Comparison of ENCODE assay signal across 30 cellular contexts in the genomic region with DNA sequence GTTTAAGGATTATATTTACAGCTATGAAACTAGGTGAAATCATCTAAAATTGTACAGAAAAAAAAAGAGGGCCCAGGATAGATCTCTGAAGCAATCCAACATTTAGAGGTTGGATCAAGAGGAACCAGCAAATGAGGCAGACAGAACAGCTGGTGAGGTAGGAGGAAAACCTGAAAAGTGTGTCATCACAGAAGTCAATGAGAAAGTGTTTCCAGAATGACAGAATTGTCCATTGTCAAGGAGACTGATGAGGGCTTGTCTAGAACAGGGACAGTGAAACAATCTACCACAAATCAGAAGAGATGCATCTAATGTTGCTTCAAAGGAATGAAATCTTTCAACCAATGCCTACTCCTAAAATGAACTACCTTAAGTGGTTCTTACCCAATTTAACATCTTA. TPM values are rescaled to one million over a fixed set of nuclear protein-coding genes. Genes with fewer than 3 reads are reported as not detected.
"Had no signal": no experiment of that assay in that cellular context is flagged by ENCODE, and none has a peak within 500 bp of the region (broad histone marks: within the 10 kb centered on the region; RNA-seq: fewer than 3 reads in every experiment).

No MANE protein-coding gene starts in this region.

- H3K27ac Mint-ChIP-seq: natural killer cell; nephron; neural progenitor cell; progenitor cell of endocrine pancreas; stimulated activated effector memory CD8-positive, alpha-beta T cell treated with anti-CD3 and anti-CD28 coated beads, Interleukin-12 subunit alpha, Interleukin-12 subunit beta, amount 100 ng/mL, for 72 hours; stimulated activated naive B cell treated with anti-CD40 and anti-IgM and Interleukin-4, amounts not matched to agents 10 μg/mL and 1 μg/mL and 100 μg/mL, for 72 hours; stimulated activated naive CD8-positive, alpha-beta T cell treated with anti-CD3 and anti-CD28 coated beads, Interleukin-15, Interleukin-2, amounts not matched to agents 100 ng/mL and 50 ng/mL, for 24 hours had no signal

- H3K4me3 Mint-ChIP-seq: natural killer cell; nephron; neural progenitor cell; stimulated activated effector memory CD8-positive, alpha-beta T cell treated with anti-CD3 and anti-CD28 coated beads, Interleukin-12 subunit alpha, Interleukin-12 subunit beta, amount 100 ng/mL, for 72 hours; stimulated activated naive B cell treated with anti-CD40 and anti-IgM and Interleukin-4, amounts not matched to agents 10 μg/mL and 1 μg/mL and 100 μg/mL, for 72 hours; stimulated activated naive CD8-positive, alpha-beta T cell treated with anti-CD3 and anti-CD28 coated beads, Interleukin-15, Interleukin-2, amounts not matched to agents 100 ng/mL and 50 ng/mL, for 24 hours had no signal

- H3K27ac ChIP-seq: neural progenitor cell, ovary, parathyroid adenoma, psoas muscle, right lobe of liver, sigmoid colon, stomach, suprapubic skin, testis, tibial artery, transverse colon, upper lobe of left lung, vagina had no signal

- H3K9me3 ChIP-seq: ovary, psoas muscle, right lobe of liver, sigmoid colon, stomach, suprapubic skin, testis, tibial artery, transverse colon, upper lobe of left lung, vagina had no signal

- H3K4me3 ChIP-seq: neural progenitor cell, ovary, psoas muscle, right lobe of liver, sigmoid colon, stomach, suprapubic skin, testis, tibial artery, transverse colon, upper lobe of left lung, vagina had no signal

- H3K4me2 ChIP-seq: neural progenitor cell had no signal

- H3K4me1 ChIP-seq: parathyroid adenoma, psoas muscle, right lobe of liver, sigmoid colon, suprapubic skin, tibial artery, transverse colon, upper lobe of left lung, vagina had no signal

- ATAC-seq: natural killer cell; psoas muscle; right cardiac atrium; right lobe of liver; stimulated activated effector memory CD8-positive, alpha-beta T cell treated with anti-CD3 and anti-CD28 coated beads, Interleukin-12 subunit alpha, Interleukin-12 subunit beta, amount 100 ng/mL, for 72 hours; stimulated activated naive B cell treated with anti-CD40 and anti-IgM and Interleukin-4, amounts not matched to agents 10 μg/mL and 1 μg/mL and 100 μg/mL, for 72 hours had no signal

- H3K36me3 ChIP-seq: neural progenitor cell, ovary, sigmoid colon, suprapubic skin, tibial artery, transverse colon, upper lobe of left lung, vagina had no signal

- H3K9me3 Mint-ChIP-seq: natural killer cell; nephron; neural progenitor cell; stimulated activated effector memory CD8-positive, alpha-beta T cell treated with anti-CD3 and anti-CD28 coated beads, Interleukin-12 subunit alpha, Interleukin-12 subunit beta, amount 100 ng/mL, for 72 hours; stimulated activated naive B cell treated with anti-CD40 and anti-IgM and Interleukin-4, amounts not matched to agents 10 μg/mL and 1 μg/mL and 100 μg/mL, for 72 hours; stimulated activated naive CD8-positive, alpha-beta T cell treated with anti-CD3 and anti-CD28 coated beads, Interleukin-15, Interleukin-2, amounts not matched to agents 100 ng/mL and 50 ng/mL, for 24 hours had no signal

- H3K27me3 Mint-ChIP-seq: progenitor cell of endocrine pancreas; stimulated activated naive B cell treated with anti-CD40 and anti-IgM and Interleukin-4, amounts not matched to agents 10 μg/mL and 1 μg/mL and 100 μg/mL, for 72 hours; stimulated activated naive CD8-positive, alpha-beta T cell treated with anti-CD3 and anti-CD28 coated beads, Interleukin-15, Interleukin-2, amounts not matched to agents 100 ng/mL and 50 ng/mL, for 24 hours had no signal

- H3K79me2 ChIP-seq: parathyroid adenoma had no signal

- H3K4me1 Mint-ChIP-seq: stimulated activated effector memory CD8-positive, alpha-beta T cell treated with anti-CD3 and anti-CD28 coated beads, Interleukin-12 subunit alpha, Interleukin-12 subunit beta, amount 100 ng/mL, for 72 hours; stimulated activated naive B cell treated with anti-CD40 and anti-IgM and Interleukin-4, amounts not matched to agents 10 μg/mL and 1 μg/mL and 100 μg/mL, for 72 hours had no signal

- H3K36me3 Mint-ChIP-seq: natural killer cell; neural progenitor cell; stimulated activated effector memory CD8-positive, alpha-beta T cell treated with anti-CD3 and anti-CD28 coated beads, Interleukin-12 subunit alpha, Interleukin-12 subunit beta, amount 100 ng/mL, for 72 hours had no signal

- H3K27me3 ChIP-seq: neural progenitor cell, ovary, right lobe of liver, sigmoid colon, stomach, suprapubic skin, testis, tibial artery, transverse colon, upper lobe of left lung, vagina had no signal

- H3K9ac ChIP-seq: neural progenitor cell, parathyroid adenoma had no signal

- H2AFZ ChIP-seq: neural progenitor cell, parathyroid adenoma had no signal

- DNase-seq: natural killer cell; occipital lobe; ovary; posterior cingulate gyrus; psoas muscle; right cardiac atrium; right lobe of liver; sigmoid colon; small intestine; stimulated activated CD4-positive, alpha-beta T cell treated with anti-CD3 and anti-CD28 coated beads, Interleukin-15, amount 100 ng/mL, for 24 hours; stimulated activated CD4-positive, alpha-beta T cell treated with anti-CD3 and anti-CD28 coated beads, Interleukin-2, amount 100 ng/mL, for 24 hours; stimulated activated CD4-positive, alpha-beta T cell treated with anti-CD3 and anti-CD28 coated beads, Interleukin-2, amount 100 ng/mL, for 48 hours; stimulated activated CD4-positive, alpha-beta T cell treated with anti-CD3 and anti-CD28 coated beads, Interleukin-4, amount 100 ng/mL, for 24 hours; stimulated activated naive B cell treated with anti-CD40 and anti-IgM and Interleukin-4, amounts not matched to agents 10 μg/mL and 1 μg/mL and 100 μg/mL, for 72 hours; stimulated activated naive CD4-positive, alpha-beta T cell treated with Interleukin-2 at 50 U/mL for 16 hours; stomach; testis; tibial artery; transverse colon; upper lobe of left lung had no signal

- FAIRE-seq: small intestine, urothelium cell line had no signal

RNA-seq across cellular contexts. Expression of gene C5orf63, which starts 6.6 kb away (rescaled TPM):
- polyA plus RNA-seq: neural cell had no signal
